In the genomic region with DNA sequence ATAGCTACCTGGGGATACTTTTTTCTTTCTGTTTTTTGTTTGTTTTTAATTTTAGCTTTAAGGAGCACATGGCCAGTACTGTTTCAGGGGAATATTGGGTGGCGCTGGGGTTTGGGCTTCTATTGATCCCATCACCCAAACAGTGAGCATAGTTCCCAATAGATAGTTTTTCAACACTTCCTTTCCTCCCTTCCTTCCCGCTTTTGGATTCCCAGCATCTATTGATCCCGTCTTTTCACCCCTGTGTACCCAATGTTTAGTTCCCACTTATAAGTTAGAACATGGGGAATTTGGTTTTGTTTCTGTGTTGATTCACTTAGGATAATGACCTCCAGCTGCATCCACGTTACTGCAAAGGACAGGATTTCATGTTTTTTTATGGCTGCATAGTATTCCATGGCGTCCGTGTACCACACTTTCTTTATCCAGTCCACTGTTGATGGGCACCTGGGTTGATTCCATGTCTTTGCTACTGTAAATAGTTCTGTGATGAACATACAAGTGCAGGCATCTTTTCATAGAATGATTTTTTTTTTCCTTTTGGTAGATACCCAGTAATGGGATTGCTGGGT, we compare ENCODE assay signal across 14 cellular contexts. TPM values are rescaled to one million over a fixed set of nuclear protein-coding genes. Genes with fewer than 3 reads are reported as not detected.
DNase-seq lines count a peak whose midpoint lies in the region; ATAC-seq and TF ChIP-seq lines count a peak whose summit lies in the region.
"Had no signal": no experiment of that assay in that cellular context is flagged by ENCODE, and none has a peak within 500 bp of the region (broad histone marks: within the 10 kb centered on the region; RNA-seq: fewer than 3 reads in every experiment).

No MANE protein-coding gene starts in this region.

- H2AFZ ChIP-seq in SU-DHL-6 (ENCODE audit: low read depth, low read length, severe bottlenecking) (no peak overlapping the region), osteoblast (ENCODE audit: low read length) (no peak overlapping the region)

- H3K79me2 ChIP-seq in SU-DHL-6 (ENCODE audit: insufficient read depth, low read length) = peaks cover 45% of the 10 kb centered on the region
- H3K79me2 ChIP-seq in osteoblast (ENCODE audit: insufficient read depth, low read length) = peaks cover 17% of the 10 kb centered on the region

- H3K9me3 ChIP-seq in SU-DHL-6 (ENCODE audit: insufficient read depth, low read length) (no peaks in the 10 kb centered on the region), osteoblast (ENCODE audit: low read depth, low read length) (no peaks in the 10 kb centered on the region)

- no peaks in the 10 kb centered on the region for H3K27me3 Mint-ChIP-seq in natural killer cell (ENCODE audit: low read depth in 2 of 2)
- H3K27me3 Mint-ChIP-seq in natural killer cell treated with Interleukin-12 subunit alpha and Interleukin-12 subunit beta and Interleukin-15 and Interleukin-18, amount 100 ng/mL, for 72 hours = no peaks in the 10 kb centered on the region

- H3K4me3 ChIP-seq in SU-DHL-6 (ENCODE audit: insufficient read depth, low read length, poor library complexity, severe bottlenecking) (no peak overlapping the region), osteoblast (ENCODE audit: insufficient read depth, low read length) (no peak overlapping the region)

- H3K36me3 ChIP-seq in SU-DHL-6 (ENCODE audit: low read length) (peaks cover 10% of the 10 kb centered on the region; the same call in 1 of the 2 replicates), osteoblast (ENCODE audit: insufficient read depth, low read length) (peaks cover 8% of the 10 kb centered on the region)

- intact Hi-C loops in natural killer cell (cut with micrococcal nuclease) = no loop called here

- peaks cover 8% of the 10 kb centered on the region for H3K36me3 Mint-ChIP-seq in natural killer cell
- H3K36me3 Mint-ChIP-seq in natural killer cell treated with Interleukin-12 subunit alpha and Interleukin-12 subunit beta and Interleukin-15 and Interleukin-18, amount 100 ng/mL, for 72 hours = peaks cover 4% of the 10 kb centered on the region

- no peaks in the 10 kb centered on the region for H3K9me2 ChIP-seq in SU-DHL-6 (replicated peaks; ENCODE audit: insufficient read depth, low read length)

- DNase-seq in natural killer cell = no peak
- DNase-seq in natural killer cell treated with Interleukin-12 subunit alpha and Interleukin-12 subunit beta and Interleukin-15 and Interleukin-18, amount 100 ng/mL, for 72 hours (ENCODE audit: low spot score) = no peak
- DNase-seq in osteoblast (ENCODE audit: insufficient read length, low spot score, missing footprints) = peak; percentile 23
- DNase-seq in NCI-H2227 (lab: John Stamatoyannopoulos, UW; ENCODE audit: unreplicated experiment) = no peak
- no peak for DNase-seq in pons (ENCODE audit: low spot score)
- no peak for DNase-seq in midbrain (lab: John Stamatoyannopoulos, UW)
- DNase-seq: ACHN, DMS79 treated with DMSO at 0.1 percent for 48 hours, H9, NCI-H1417, NCI-H187 treated with DMSO at 0.1 percent for 48 hours, NCI-H69, SIG-M5 had no signal

- no peaks in the 10 kb centered on the region for H3K9me3 Mint-ChIP-seq in natural killer cell
- no peaks in the 10 kb centered on the region for H3K9me3 Mint-ChIP-seq in natural killer cell treated with Interleukin-12 subunit alpha and Interleukin-12 subunit beta and Interleukin-15 and Interleukin-18, amount 100 ng/mL, for 72 hours

- H3K27ac ChIP-seq in SU-DHL-6 (ENCODE audit: low read depth, low read length) = peak overlapping the region; percentile 24; the same call in 1 of the 2 replicates
- H3K27ac ChIP-seq in osteoblast (ENCODE audit: low read depth, low read length) = no peak overlapping the region

- ATAC-seq in natural killer cell = no peak
- no peak for ATAC-seq in natural killer cell treated with Interleukin-12 subunit alpha and Interleukin-12 subunit beta and Interleukin-15 and Interleukin-18, amount 100 ng/mL, for 72 hours

- H3K27me3 ChIP-seq in SU-DHL-6 (ENCODE audit: low read length) (no peaks in the 10 kb centered on the region), osteoblast (ENCODE audit: insufficient read depth, low read length) (no peaks in the 10 kb centered on the region)

- H3K4me1 Mint-ChIP-seq in natural killer cell = peaks cover 17 to 31% of the 10 kb centered on the region in 2 donors
- H3K4me1 Mint-ChIP-seq in natural killer cell treated with Interleukin-12 subunit alpha and Interleukin-12 subunit beta and Interleukin-15 and Interleukin-18, amount 100 ng/mL, for 72 hours (ENCODE audit: low read depth in 2 of 2) = peaks cover 16 to 27% of the 10 kb centered on the region in 2 donors

- H4K20me1 ChIP-seq in SU-DHL-6 (ENCODE audit: low read depth, low read length) = no peaks in the 10 kb centered on the region
- no peaks in the 10 kb centered on the region for H4K20me1 ChIP-seq in osteoblast (ENCODE audit: insufficient read depth, low read length)

- TF ChIP-seq CTCF in natural killer cell (IDR thresholded peaks at IDR 0.05) = no peak
- TF ChIP-seq CTCF in SU-DHL-6 (IDR thresholded peaks at IDR 0.05; ENCODE audit: insufficient read depth, low read length, poor library complexity, severe bottlenecking) = no peak
- no peak for TF ChIP-seq CTCF in osteoblast (IDR thresholded peaks at IDR 0.05; ENCODE audit: extremely low read depth, low read depth, low read length)

- H3K9ac ChIP-seq in SU-DHL-6 (ENCODE audit: low read length) = no peak overlapping the region

- peaks cover 42% of the 10 kb centered on the region for H3F3A ChIP-seq in SU-DHL-6 (ENCODE audit: insufficient read depth)

- H3K4me2 ChIP-seq in SU-DHL-6 (ENCODE audit: low read depth, low read length, poor library complexity, severe bottlenecking) = peak overlapping the region; percentile 23
- no peak overlapping the region for H3K4me2 ChIP-seq in osteoblast (ENCODE audit: insufficient read depth, low read length)

- H3K4me1 ChIP-seq in osteoblast (ENCODE audit: insufficient read depth, low read length) = peaks cover 10% of the 10 kb centered on the region

- H3K27ac Mint-ChIP-seq in natural killer cell = peak overlapping the region; percentile 37 to 66
- no peak overlapping the region for H3K27ac Mint-ChIP-seq in natural killer cell treated with Interleukin-12 subunit alpha and Interleukin-12 subunit beta and Interleukin-15 and Interleukin-18, amount 100 ng/mL, for 72 hours

- no peak overlapping the region for H3K4me3 Mint-ChIP-seq in natural killer cell
- no peak overlapping the region for H3K4me3 Mint-ChIP-seq in natural killer cell treated with Interleukin-12 subunit alpha and Interleukin-12 subunit beta and Interleukin-15 and Interleukin-18, amount 100 ng/mL, for 72 hours
- H3K4me3 Mint-ChIP-seq: H9 had no signal

RNA-seq across cellular contexts. Expression of a gene that starts 20.1 kb away (rescaled TPM):
- total RNA-seq in natural killer cell (10 to 100 TPM; 13.1 to 21.7 (median 16.2) TPM), osteoblast (19.7 and 45.2 TPM in 2 replicates)
- total RNA-seq in natural killer cell treated with Interleukin-12 subunit alpha and Interleukin-12 subunit beta and Interleukin-15 and Interleukin-18, amount 100 ng/mL, for 72 hours = 10 to 100 TPM; 18.0 to 35.1 TPM

RNA-seq across cellular contexts. Expression of a gene that starts 48.5 kb away (rescaled TPM):
- total RNA-seq in natural killer cell (10 to 100 TPM; 30.9 to 44.8 (median 34.5) TPM), osteoblast (28.0 and 29.3 TPM in 2 replicates)
- 10 to 100 TPM; 28.2 to 41.4 TPM for total RNA-seq in natural killer cell treated with Interleukin-12 subunit alpha and Interleukin-12 subunit beta and Interleukin-15 and Interleukin-18, amount 100 ng/mL, for 72 hours

RNA-seq across cellular contexts. Expression of a gene that starts 48.5 kb away (rescaled TPM):
- total RNA-seq in natural killer cell (100 to 1,000 TPM; 120 to 135 (median 129) TPM), osteoblast (80.7 and 83.2 TPM in 2 replicates)
- 100 to 1,000 TPM; 158 to 170 TPM for total RNA-seq in natural killer cell treated with Interleukin-12 subunit alpha and Interleukin-12 subunit beta and Interleukin-15 and Interleukin-18, amount 100 ng/mL, for 72 hours

Comparison
In these comparisons a context has a peak if more than half of its experiments do, and no peak if none do; other contexts are left out.
1. H3K27ac Mint-ChIP-seq: peak in natural killer cell (2 of 2); none in natural killer cell treated with Interleukin-12 subunit alpha and Interleukin-12 subunit beta and Interleukin-15 and Interleukin-18, amount 100 ng/mL, for 72 hours (0 of 2).